In genomic region chr7:70569335-70569819, GRCh38 we compare ENCODE assay signal across 2 cellular contexts.
A peak's percentile ranks its signal among the peaks of the same experiment; 100 is the strongest.
TF ChIP-seq lines count a peak whose summit lies in the region.

No MANE protein-coding gene starts in this region.

TF ChIP-seq in HEK293, 187 proteins besides CTCF, POLR2A, EP300 and RAD21 (continued from another document):
- TF ChIP-seq REST (tag by site-specific recombination; IDR thresholded peaks at IDR 0.05) (no peak), FEZF1 (tag by site-specific recombination; IDR thresholded peaks at IDR 0.05) (peak; percentile 71), ZNF155 (tag by site-specific recombination; IDR thresholded peaks at IDR 0.05) (no peak), GLIS2 (tag by site-specific recombination; IDR thresholded peaks at IDR 0.05) (no peak), RBAK (tag by site-specific recombination; IDR thresholded peaks at IDR 0.05) (no peak)
TF ChIP-seq in HEK293: peak in this region for 6.

TF ChIP-seq in K562, 482 proteins besides CTCF, POLR2A, EP300 and RAD21 (continued from another document and continues in another):
- TF ChIP-seq ZBTB11 (CRISPR knock-in tag; IDR thresholded peaks at IDR 0.05) (peak in 1 of 3 experiments; percentile 63; a peak in 1 of 6 replicates), CBFA2T2 (conservative IDR thresholded peaks at IDR 0.05) (peak; percentile 93), ZBTB43 (CRISPR knock-in tag; IDR thresholded peaks at IDR 0.05) (no peak), CCNT2 (IDR thresholded peaks at IDR 0.05; ENCODE audit: borderline replicate concordance, extremely low read depth, insufficient read length, low read depth, low read length) (peak; percentile 77), STAT5A (IDR thresholded peaks at IDR 0.05; ENCODE audit: borderline replicate concordance, low read length) (peak; percentile 92), FOXM1 (IDR thresholded peaks at IDR 0.05; ENCODE audit: low read depth) (peak; percentile 75), FOXM1 (CRISPR knock-in tag; IDR thresholded peaks at IDR 0.05; ENCODE audit: low read depth) (no peak), MAFG (tag; conservative IDR thresholded peaks at IDR 0.05) (peak; percentile 48; the same call in 1 of the 2 replicates), ZNF24 (IDR thresholded peaks at IDR 0.05) (peak; percentile 89), FOSL1 (tag; conservative IDR thresholded peaks at IDR 0.05) (peak; percentile 59; the same call in 1 of the 2 replicates), HMBOX1 (IDR thresholded peaks at IDR 0.05) (peak; percentile 97), MEIS2 (IDR thresholded peaks at IDR 0.05; ENCODE audit: partially characterized antibody) (peak; percentile 94), KDM1A (IDR thresholded peaks at IDR 0.05) (peak; percentile 89 to 90; a peak in 3 of 4 replicates), NCOR1 (IDR thresholded peaks at IDR 0.05) (peak; percentile 93), CC2D1A (IDR thresholded peaks at IDR 0.05) (peak; percentile 32; the same call in 1 of the 2 replicates), NFYB (IDR thresholded peaks at IDR 0.05; ENCODE audit: extremely low read depth, insufficient read length) (no peak), TAL1 (IDR thresholded peaks at IDR 0.05) (peak; percentile 95), IRF9 (tag; IDR thresholded peaks at IDR 0.05) (no peak), ZNF644 (tag; IDR thresholded peaks at IDR 0.05; ENCODE audit: low read depth) (0 out of 2 replicates have a peak, but pooled peaks have one; percentile 47), MEF2A (IDR thresholded peaks at IDR 0.05; ENCODE audit: control insufficient read depth, low read depth, low read length) (peak; percentile 87), TEAD1 (CRISPR knock-in tag; IDR thresholded peaks at IDR 0.05) (peak in 1 of 2 experiments; percentile 67; a peak in 1 of 4 replicates), ZBTB40 (IDR thresholded peaks at IDR 0.05) (0 out of 2 replicates have a peak, but pooled peaks have one; percentile 56), ZBTB40 (CRISPR knock-in tag; IDR thresholded peaks at IDR 0.05) (no peak), DPF2 (IDR thresholded peaks at IDR 0.05) (peak; percentile 86), NFIC (IDR thresholded peaks at IDR 0.05) (peak; percentile 88), SMARCA4 (IDR thresholded peaks at IDR 0.05) (peak; percentile 82), MYNN (IDR thresholded peaks at IDR 0.05) (peak; percentile 49; the same call in 1 of the 2 replicates), MYNN (CRISPR knock-in tag; IDR thresholded peaks at IDR 0.05) (no peak), PKNOX1 (IDR thresholded peaks at IDR 0.05) (peak; percentile 82), ATF1 (CRISPR knock-in tag; IDR thresholded peaks at IDR 0.05) (no peak), ATF1 (tag; IDR thresholded peaks at IDR 0.05) (peak; percentile 20), KLF16 (IDR thresholded peaks at IDR 0.05) (peak; percentile 94), TGIF2 (CRISPR knock-in tag; IDR thresholded peaks at IDR 0.05) (no peak), PHB2 (IDR thresholded peaks at IDR 0.05; ENCODE audit: low read depth) (0 out of 2 replicates have a peak, but pooled peaks have one; percentile 52), TSHZ1 (CRISPR knock-in tag; IDR thresholded peaks at IDR 0.05) (no peak), RNF2 (IDR thresholded peaks at IDR 0.05) (peak; percentile 87), ZNF449 (CRISPR knock-in tag; IDR thresholded peaks at IDR 0.05) (no peak), SOX6 (IDR thresholded peaks at IDR 0.05) (peak; percentile 86)
